23 cellular contexts compared by ENCODE assay signal in genomic region chr14:76765461-76765931, GRCh38. TPM values are rescaled to one million over a fixed set of nuclear protein-coding genes. Genes with fewer than 3 reads are reported as not detected.
DNase-seq lines count a peak whose midpoint lies in the region; ATAC-seq and TF ChIP-seq lines count a peak whose summit lies in the region.
"Had no signal": no experiment of that assay in that cellular context is flagged by ENCODE, and none has a peak within 500 bp of the region (broad histone marks: within the 10 kb centered on the region; RNA-seq: fewer than 3 reads in every experiment).

No MANE protein-coding gene starts in this region.

- H3K36me3 Mint-ChIP-seq in activated CD8-positive, alpha-beta memory T cell treated with anti-CD3 and anti-CD28 coated beads, Interleukin-2, amount 10 ng/mL, durations not matched to agents 7 days and 5 days: no peaks in the 10 kb centered on the region
- H3K36me3 Mint-ChIP-seq: activated naive CD4-positive, alpha-beta T cell treated with anti-CD3 and anti-CD28 coated beads, Interleukin-2, amount 50 U/mL, for 24 hours; stimulated activated naive B cell treated with anti-CD40 and anti-IgM and Interleukin-4, amounts not matched to agents 10 μg/mL and 1 μg/mL and 100 μg/mL, for 72 hours had no signal

- TF ChIP-seq RAD21 in neural cell (conservative IDR thresholded peaks at IDR 0.05): no peak

- H3K4me3 ChIP-seq in H7 (ENCODE audit: insufficient read depth, low read depth, low read length): no peak overlapping the region
- peak overlapping the region; percentile 93 for H3K4me3 ChIP-seq in left ventricle myocardium inferior
- peak overlapping the region; percentile 93 for H3K4me3 ChIP-seq in neural cell (ENCODE audit: low read length)
- H3K4me3 ChIP-seq: HAP-1, mucosa of descending colon, psoas muscle had no signal

- no peaks in the 10 kb centered on the region for H4K20me1 ChIP-seq in neural cell (ENCODE audit: insufficient read depth)

- no peak overlapping the region for H2AFZ ChIP-seq in neural cell (ENCODE audit: low read depth, low read length)

- peaks cover 87% of the 10 kb centered on the region for H3K4me1 ChIP-seq in left ventricle myocardium inferior
- H3K4me1 ChIP-seq: HAP-1, psoas muscle had no signal

- no peak for ATAC-seq in activated CD8-positive, alpha-beta memory T cell treated with anti-CD3 and anti-CD28 coated beads, Interleukin-2, amount 10 ng/mL, durations not matched to agents 7 days and 5 days
- ATAC-seq: psoas muscle; stimulated activated naive B cell treated with anti-CD40 and anti-IgM and Interleukin-4, amounts not matched to agents 10 μg/mL and 1 μg/mL and 100 μg/mL, for 72 hours had no signal

- peak overlapping the region; percentile 44 for H3K4me2 ChIP-seq in neural cell (ENCODE audit: low read length)
- H3K4me2 ChIP-seq: SK-N-SH had no signal

- no peak overlapping the region for H3K4me3 Mint-ChIP-seq in activated CD8-positive, alpha-beta memory T cell treated with anti-CD3 and anti-CD28 coated beads, Interleukin-2, amount 10 ng/mL, durations not matched to agents 7 days and 5 days
- H3K4me3 Mint-ChIP-seq: activated naive CD4-positive, alpha-beta T cell treated with anti-CD3 and anti-CD28 coated beads, Interleukin-2, amount 50 U/mL, for 24 hours; stimulated activated naive B cell treated with anti-CD40 and anti-IgM and Interleukin-4, amounts not matched to agents 10 μg/mL and 1 μg/mL and 100 μg/mL, for 72 hours had no signal

- H3K27ac Mint-ChIP-seq in activated CD8-positive, alpha-beta memory T cell treated with anti-CD3 and anti-CD28 coated beads, Interleukin-2, amount 10 ng/mL, durations not matched to agents 7 days and 5 days: no peak overlapping the region
- H3K27ac Mint-ChIP-seq: activated naive CD4-positive, alpha-beta T cell treated with anti-CD3 and anti-CD28 coated beads, Interleukin-2, amount 50 U/mL, for 24 hours; stimulated activated naive B cell treated with anti-CD40 and anti-IgM and Interleukin-4, amounts not matched to agents 10 μg/mL and 1 μg/mL and 100 μg/mL, for 72 hours had no signal

- H3K9me3 ChIP-seq in left ventricle myocardium inferior (replicated peaks) (no peaks in the 10 kb centered on the region), neural cell (ENCODE audit: low read length) (no peaks in the 10 kb centered on the region)
- H3K9me3 ChIP-seq: HAP-1, mucosa of descending colon, neutrophil, psoas muscle, SK-N-SH had no signal

- peak overlapping the region; percentile 93 for H3K27ac ChIP-seq in left ventricle myocardium inferior (replicated peaks)
- no peak overlapping the region for H3K27ac ChIP-seq in neural cell (ENCODE audit: low read length)
- H3K27ac ChIP-seq: epithelial cell of prostate, neutrophil had no signal

- H3K36me3 ChIP-seq in H7 (replicated peaks; ENCODE audit: control insufficient read depth, insufficient read depth, low read length): no peaks in the 10 kb centered on the region
- H3K36me3 ChIP-seq in left ventricle myocardium inferior: peaks cover 6% of the 10 kb centered on the region
- H3K36me3 ChIP-seq in neural cell (ENCODE audit: insufficient read depth, low read length): peaks cover 5% of the 10 kb centered on the region
- H3K36me3 ChIP-seq: HAP-1, neutrophil had no signal

- H3K9me3 Mint-ChIP-seq in activated CD8-positive, alpha-beta memory T cell treated with anti-CD3 and anti-CD28 coated beads, Interleukin-2, amount 10 ng/mL, durations not matched to agents 7 days and 5 days (ENCODE audit: low read depth): no peaks in the 10 kb centered on the region
- H3K9me3 Mint-ChIP-seq: activated naive CD4-positive, alpha-beta T cell treated with anti-CD3 and anti-CD28 coated beads, Interleukin-2, amount 50 U/mL, for 24 hours; stimulated activated naive B cell treated with anti-CD40 and anti-IgM and Interleukin-4, amounts not matched to agents 10 μg/mL and 1 μg/mL and 100 μg/mL, for 72 hours had no signal

- H3K27me3 ChIP-seq in H7 (ENCODE audit: control insufficient read depth, insufficient read depth, low read length) (peaks cover 34% of the 10 kb centered on the region), left ventricle myocardium inferior (ENCODE audit: low read depth) (peaks cover 6% of the 10 kb centered on the region), neural cell (ENCODE audit: insufficient read depth, low read depth, low read length) (no peaks in the 10 kb centered on the region)

- peaks cover 31% of the 10 kb centered on the region for H3K27me3 Mint-ChIP-seq in activated CD8-positive, alpha-beta memory T cell treated with anti-CD3 and anti-CD28 coated beads, Interleukin-2, amount 10 ng/mL, durations not matched to agents 7 days and 5 days

- H3K9me2 ChIP-seq in neural cell (ENCODE audit: insufficient read depth, low read length): no peaks in the 10 kb centered on the region
- H3K9me2 ChIP-seq: SK-N-SH had no signal

- no peak overlapping the region for H3K9ac ChIP-seq in neural cell (ENCODE audit: low read length)
- H3K9ac ChIP-seq: SK-N-SH had no signal

- H3F3A ChIP-seq in neural cell (ENCODE audit: insufficient read depth, low read length, poor library complexity, severe bottlenecking): no peaks in the 10 kb centered on the region

- peaks cover 32% of the 10 kb centered on the region for H3K79me2 ChIP-seq in neural cell (replicated peaks; ENCODE audit: insufficient read depth, low read length)

- CTCF ChIA-PET in activated CD8-positive, alpha-beta memory T cell treated with anti-CD3 and anti-CD28 coated beads, Interleukin-2, amount 10 ng/mL, durations not matched to agents 7 days and 5 days (lab: Charles Lee): interaction anchor here (0.6 to 2.3 kb wide), 3 partner anchors 17 to 47 kb away, joined by 3 to 6 read pairs (median 3); partner anchors contain the start of gene ANGEL1

- TF ChIP-seq CTCF in left ventricle myocardium inferior (IDR thresholded peaks at IDR 0.05; ENCODE audit: borderline replicate concordance) (no peak), neural cell (IDR thresholded peaks at IDR 0.05; ENCODE audit: poor library complexity, severe bottlenecking) (no peak)

- peaks cover 25% of the 10 kb centered on the region for H3K4me1 Mint-ChIP-seq in activated CD8-positive, alpha-beta memory T cell treated with anti-CD3 and anti-CD28 coated beads, Interleukin-2, amount 10 ng/mL, durations not matched to agents 7 days and 5 days

- intact Hi-C loops in left ventricle myocardium inferior (cut with micrococcal nuclease): no loop called here

- DNase-seq in H7: peak; percentile 49
- peak; percentile 21 for DNase-seq in activated CD8-positive, alpha-beta memory T cell treated with anti-CD3 and anti-CD28 coated beads, Interleukin-2, amount 10 ng/mL, durations not matched to agents 7 days and 5 days
- no peak for DNase-seq in left ventricle myocardium inferior
- no peak for DNase-seq in iPS-NIHi7 (ENCODE audit: extremely low spot score)
- no peak for DNase-seq in NCI-H526 treated with DMSO at 0.1 percent for 48 hours (lab: John Stamatoyannopoulos, UW)
- no peak for DNase-seq in Kasumi-1 (lab: John Stamatoyannopoulos, UW)
- no peak for DNase-seq in activated CD4-positive, alpha-beta T cell treated with anti-CD3 and anti-CD28 coated beads, Interleukin-2, amount 50 U/mL, for 1 hour
- DNase-seq: central memory CD4-positive, alpha-beta T cell; EL; NCI-H1048; NCI-H1694 treated with DMSO at 0.1 percent for 48 hours; NCI-H2171 treated with DMSO at 0.1 percent for 48 hours; NCI-H526; psoas muscle; SK-N-SH; stimulated activated naive B cell treated with anti-CD40 and anti-IgM and Interleukin-4, amounts not matched to agents 10 μg/mL and 1 μg/mL and 100 μg/mL, for 72 hours; T-helper 2 cell had no signal

- no peak for TF ChIP-seq EP300 in neural cell (conservative IDR thresholded peaks at IDR 0.05; ENCODE audit: poor library complexity, severe bottlenecking)

TF ChIP-seq in neural cell, 6 proteins besides CTCF, POLR2A, EP300 and RAD21:
- TF ChIP-seq SMC3 (conservative IDR thresholded peaks at IDR 0.05; ENCODE audit: poor library complexity) (no peak), POLR2AphosphoS5 (IDR thresholded peaks at IDR 0.05) (no peak), TAF1 (IDR thresholded peaks at IDR 0.05; ENCODE audit: low read depth) (no peak), REST (IDR thresholded peaks at IDR 0.05; ENCODE audit: borderline replicate concordance) (no peak), MXI1 (conservative IDR thresholded peaks at IDR 0.05; ENCODE audit: poor library complexity, severe bottlenecking) (no peak)

RNA-seq across cellular contexts. Expression of gene VASH1, which starts 4.2 kb away (rescaled TPM):
- total RNA-seq in H7 (2014; rRNA removed; shearing (Covaris generic)): 4.8 and 5.2 TPM in 2 replicates
- 1 to 10 TPM; 3.3 to 8.1 TPM for total RNA-seq in activated CD8-positive, alpha-beta memory T cell treated with anti-CD3 and anti-CD28 coated beads, Interleukin-2, amount 10 ng/mL, durations not matched to agents 7 days and 5 days
- total RNA-seq in left ventricle myocardium inferior: 12.4 TPM
- polyA plus RNA-seq in neural cell: 26.8 and 29.4 TPM in 2 replicates
- polyA minus RNA-seq in neural cell: 46.3 and 50.2 TPM in 2 replicates

RNA-seq across cellular contexts. Expression of gene ANGEL1, which starts 47.2 kb away (rescaled TPM):
- 23.3 and 28.5 TPM in 2 replicates for total RNA-seq in H7 (2014; rRNA removed; shearing (Covaris generic))
- total RNA-seq in activated CD8-positive, alpha-beta memory T cell treated with anti-CD3 and anti-CD28 coated beads, Interleukin-2, amount 10 ng/mL, durations not matched to agents 7 days and 5 days: 10 to 100 TPM; 12.9 to 14.6 TPM
- 9.3 TPM for total RNA-seq in left ventricle myocardium inferior
- polyA plus RNA-seq in neural cell: 18.4 and 19.2 TPM in 2 replicates
- 15.8 and 17.5 TPM in 2 replicates for polyA minus RNA-seq in neural cell

Comparison
In these comparisons a context has a peak if more than half of its experiments do, and no peak if none do; other contexts are left out.
1. DNase-seq: peak in H7 (single experiment) and activated CD8-positive, alpha-beta memory T cell treated with anti-CD3 and anti-CD28 coated beads, Interleukin-2, amount 10 ng/mL, durations not matched to agents 7 days and 5 days (single experiment); none in left ventricle myocardium inferior (single experiment), iPS-NIHi7 (single experiment), NCI-H526 treated with DMSO at 0.1 percent for 48 hours (single experiment), Kasumi-1 (0 of 2) and activated CD4-positive, alpha-beta T cell treated with anti-CD3 and anti-CD28 coated beads, Interleukin-2, amount 50 U/mL, for 1 hour (single experiment).